ENCODE assay signal across 2 cellular contexts in the genomic region with DNA sequence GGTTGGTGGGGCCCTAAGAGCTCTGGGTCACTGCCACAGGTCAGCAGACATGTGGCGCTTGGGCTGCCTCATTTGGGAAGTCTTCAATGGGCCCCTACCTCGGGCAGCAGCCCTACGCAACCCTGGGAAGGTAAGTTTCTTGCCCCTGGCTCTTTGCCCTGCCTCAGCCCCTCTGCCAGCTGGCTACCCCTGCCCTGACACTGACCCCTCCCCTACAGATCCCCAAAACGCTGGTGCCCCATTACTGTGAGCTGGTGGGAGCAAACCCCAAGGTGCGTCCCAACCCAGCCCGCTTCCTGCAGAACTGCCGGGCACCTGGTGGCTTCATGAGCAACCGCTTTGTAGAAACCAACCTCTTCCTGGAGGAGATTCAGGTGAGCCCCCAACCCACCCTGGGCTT.
TF ChIP-seq lines count a peak whose summit lies in the region.

No MANE protein-coding gene starts in this region.

TF ChIP-seq in SK-N-SH, 30 proteins besides CTCF, POLR2A, EP300 and RAD21:
- TF ChIP-seq EZH2phosphoT487 (IDR thresholded peaks at IDR 0.05; ENCODE audit: borderline replicate concordance, low read depth) = no peak

TF ChIP-seq in SK-N-SH treated with all-trans-retinoic acid at 6 μM for 48 hours, 23 proteins besides CTCF, POLR2A, EP300 and RAD21:
- no peak for TF ChIP-seq PPARA (CRISPR knock-in tag; IDR thresholded peaks at IDR 0.05; ENCODE audit: borderline replicate concordance)
- TF ChIP-seq, protein P1, sequence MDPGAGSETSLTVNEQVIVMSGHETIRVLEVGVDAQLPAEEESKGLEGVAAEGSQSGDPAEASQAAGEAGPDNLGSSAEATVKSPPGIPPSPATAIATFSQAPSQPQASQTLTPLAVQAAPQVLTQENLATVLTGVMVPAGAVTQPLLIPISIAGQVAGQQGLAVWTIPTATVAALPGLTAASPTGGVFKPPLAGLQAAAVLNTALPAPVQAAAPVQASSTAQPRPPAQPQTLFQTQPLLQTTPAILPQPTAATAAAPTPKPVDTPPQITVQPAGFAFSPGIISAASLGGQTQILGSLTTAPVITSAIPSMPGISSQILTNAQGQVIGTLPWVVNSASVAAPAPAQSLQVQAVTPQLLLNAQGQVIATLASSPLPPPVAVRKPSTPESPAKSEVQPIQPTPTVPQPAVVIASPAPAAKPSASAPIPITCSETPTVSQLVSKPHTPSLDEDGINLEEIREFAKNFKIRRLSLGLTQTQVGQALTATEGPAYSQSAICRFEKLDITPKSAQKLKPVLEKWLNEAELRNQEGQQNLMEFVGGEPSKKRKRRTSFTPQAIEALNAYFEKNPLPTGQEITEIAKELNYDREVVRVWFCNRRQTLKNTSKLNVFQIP (CRISPR knock-in tag; IDR thresholded peaks at IDR 0.05; ENCODE audit: borderline replicate concordance, low read depth) = no peak
